Comparison of ENCODE assay signal across 8 cellular contexts in genomic region chr3:136750922-136751258, GRCh38. TPM values are rescaled to one million over a fixed set of nuclear protein-coding genes. Genes with fewer than 3 reads are reported as not detected.
DNase-seq lines count a peak whose midpoint lies in the region; FAIRE-seq and TF ChIP-seq lines count a peak whose summit lies in the region.

No MANE protein-coding gene starts in this region.

- H2BK120ac ChIP-seq in neuronal stem cell (ENCODE audit: low read depth, low read length), result no peak overlapping the region

- no peak overlapping the region for H2AK5ac ChIP-seq in neuronal stem cell (ENCODE audit: low read depth, low read length)

- H3K9ac ChIP-seq in NT2/D1 (ENCODE audit: insufficient read length, low read depth), result peak overlapping the region; percentile 94
- H3K9ac ChIP-seq in neuronal stem cell (ENCODE audit: low read depth, low read length, poor library complexity), result no peak overlapping the region

- FAIRE-seq in endometrium (lab: Jason Lieb, UNC), result peak; percentile 41

- H3K27ac Mint-ChIP-seq in CD14-positive monocyte, result peak overlapping the region; percentile 80 to 96 (median 92)

- H3K4me2 ChIP-seq in neuronal stem cell (ENCODE audit: insufficient read depth, low read length, poor library complexity, severe bottlenecking), result peak overlapping the region; percentile 76

- H3K4me3 Mint-ChIP-seq in CD14-positive monocyte, result peak overlapping the region; percentile 82 to 95

- peak overlapping the region; percentile 95 for H3K27ac ChIP-seq in neuronal stem cell (replicated peaks; ENCODE audit: low read length)

- H4K8ac ChIP-seq in neuronal stem cell (ENCODE audit: low read depth, low read length), result no peak overlapping the region

- no peaks in the 10 kb centered on the region for H3K27me3 ChIP-seq in NT2/D1 (ENCODE audit: insufficient read depth, insufficient read length)
- H3K27me3 ChIP-seq in neuronal stem cell (ENCODE audit: control insufficient read depth in 3 of 3, insufficient read depth in 3 of 3, low read depth in 1 of 3, low read length in 3 of 3), result no peaks in the 10 kb centered on the region

- TF ChIP-seq CTCF in CD14-positive monocyte (IDR thresholded peaks at IDR 0.05) (no peak), GM10248 (IDR thresholded peaks at IDR 0.05; ENCODE audit: control extremely low read depth, extremely low read depth, low read depth, missing control alignments) (no peak)

- POLR2A ChIA-PET in GM10248 (lab: Yijun Ruan, JAX), result no interaction called here

- no peak overlapping the region for H3K14ac ChIP-seq in neuronal stem cell (ENCODE audit: low read length)

- no peak overlapping the region for H2BK15ac ChIP-seq in neuronal stem cell (ENCODE audit: low read length)

- peak overlapping the region; percentile 95 for H2AFZ ChIP-seq in neuronal stem cell (ENCODE audit: low read length)

- H2BK5ac ChIP-seq in neuronal stem cell (ENCODE audit: low read length), result no peak overlapping the region

- H3K4me3 ChIP-seq in NT2/D1 (ENCODE audit: insufficient read length, low read depth) (peak overlapping the region; percentile 62), neuronal stem cell (ENCODE audit: low read length in 2 of 2) (peak overlapping the region; percentile 46 to 90)

- H3K36me3 Mint-ChIP-seq in CD14-positive monocyte, result no peaks in the 10 kb centered on the region

- WGBS in neuronal stem cell (ENCODE audit: extremely low coverage in 2 of 2, insufficient read length in 2 of 2, insufficient replicate concordance in 1 of 2), 2 donors, result no CpG with 5 or more reads among the region's 7 CpGs

- peaks cover 57% of the 10 kb centered on the region for H3K4me1 Mint-ChIP-seq in CD14-positive monocyte

- intact Hi-C loops in CD14-positive monocyte (cut with micrococcal nuclease), result loop anchor here (5.0 to 10.0 kb wide), 7 partner anchors 114 to 676 kb away; partner anchors contain the start of gene NCK1 (in 1 of the 2)

- H2BK12ac ChIP-seq in neuronal stem cell (ENCODE audit: low read length), result no peak overlapping the region

- CTCF ChIA-PET in GM10248 (lab: Yijun Ruan, JAX), result interaction anchor here (2.0 to 4.1 kb wide), 2 partner anchors 358 to 500 kb away, joined by 12 to 47 read pairs; no protein-coding TSS in a partner anchor

- no peaks in the 10 kb centered on the region for H3K9me3 Mint-ChIP-seq in CD14-positive monocyte

- H3K9me3 ChIP-seq in NT2/D1 (ENCODE audit: insufficient read depth, low read length) (no peaks in the 10 kb centered on the region), neuronal stem cell (replicated peaks in 1 of 2; ENCODE audit: control insufficient read depth in 2 of 2, insufficient read depth in 1 of 2, low read depth in 1 of 2, low read length in 2 of 2) (no peaks in the 10 kb centered on the region)

- DNase-seq in CD14-positive monocyte (ENCODE audit: low spot score) (no peak), NT2/D1 (ENCODE audit: low read depth, low spot score) (no peak), neuronal stem cell (ENCODE audit: low spot score) (no peak), SIG-M5 treated with dmso at 0.1 percent for 504 hours (lab: John Stamatoyannopoulos, UW; ENCODE audit: unreplicated experiment) (no peak), DMS79 treated with DMSO at 0.1 percent for 48 hours (lab: John Stamatoyannopoulos, UW) (no peak), NOMO-1 (lab: John Stamatoyannopoulos, UW; ENCODE audit: unreplicated experiment in 2 of 2) (no peak), GM10248 (ENCODE audit: extremely low spot score) (no peak)

- no peak overlapping the region for H3K23ac ChIP-seq in neuronal stem cell (ENCODE audit: low read depth, low read length, poor library complexity)

- H3K79me1 ChIP-seq in neuronal stem cell (ENCODE audit: low read depth, low read length), result peaks cover 2% of the 10 kb centered on the region

- H3K27me3 Mint-ChIP-seq in CD14-positive monocyte (ENCODE audit: low read depth in 3 of 3), result no peaks in the 10 kb centered on the region

- H3K4me1 ChIP-seq in NT2/D1 (ENCODE audit: insufficient read depth, insufficient read length) (peaks cover 3% of the 10 kb centered on the region), neuronal stem cell (ENCODE audit: control insufficient read depth in 2 of 2, insufficient read depth in 1 of 2, low read depth in 1 of 2, low read length in 2 of 2) (peaks cover 14 to 16% of the 10 kb centered on the region in 2 donors)

- H3K36me3 ChIP-seq in NT2/D1 (ENCODE audit: insufficient read depth, insufficient read length, low read length) (no peaks in the 10 kb centered on the region), neuronal stem cell (replicated peaks in 1 of 2; ENCODE audit: control insufficient read depth in 2 of 2, insufficient read depth in 2 of 2, low read length in 2 of 2) (no peaks in the 10 kb centered on the region)

- no peak overlapping the region for H3K4ac ChIP-seq in neuronal stem cell (ENCODE audit: low read length)

- H4K91ac ChIP-seq in neuronal stem cell (ENCODE audit: low read depth, low read length, poor library complexity), result no peak overlapping the region

- no peak overlapping the region for H3K18ac ChIP-seq in neuronal stem cell (ENCODE audit: low read length)

RNA-seq across cellular contexts. Expression of gene STAG1, which starts 1.3 kb away (rescaled TPM):
- 1 to 10 TPM; 7.2 to 10.0 TPM for polyA plus RNA-seq in CD14-positive monocyte
- 9.2 TPM for polyA plus RNA-seq in neuronal stem cell (2013, experiment 1 of 2)
- 10.0 TPM for polyA plus RNA-seq in neuronal stem cell (2013, experiment 2 of 2)
